In the genomic region with DNA sequence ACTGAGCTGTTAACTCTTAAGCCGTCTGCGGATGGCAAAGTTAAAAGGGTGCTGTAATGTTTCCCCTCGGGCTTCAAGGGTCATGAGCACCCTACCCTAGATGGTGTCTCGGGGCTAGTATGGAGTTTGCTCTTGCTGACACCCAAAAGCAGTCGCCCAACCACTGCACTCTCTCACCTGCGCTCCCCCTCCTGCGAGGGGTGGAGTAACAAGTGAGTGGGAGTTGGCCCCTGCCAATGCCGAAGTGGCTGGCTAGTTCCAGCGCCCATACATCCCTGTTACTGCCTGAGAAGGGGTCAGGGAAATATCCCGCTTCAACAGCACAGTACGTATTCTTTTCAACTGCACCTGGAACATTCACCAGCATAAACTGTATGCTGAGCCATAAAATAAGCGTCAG, we compare ENCODE assay signal across 15 cellular contexts. TPM values are rescaled to one million over a fixed set of nuclear protein-coding genes. Genes with fewer than 3 reads are reported as not detected.
DNase-seq lines count a peak whose midpoint lies in the region; ATAC-seq and TF ChIP-seq lines count a peak whose summit lies in the region.
"Had no signal": no experiment of that assay in that cellular context is flagged by ENCODE, and none has a peak within 500 bp of the region (broad histone marks: within the 10 kb centered on the region; RNA-seq: fewer than 3 reads in every experiment).

No MANE protein-coding gene starts in this region.

- no TSS peak for BruUV-seq in MCF 10A (replicated peaks; lab: Mats Ljungman, UMichigan)

- H3K27me3 Mint-ChIP-seq in activated naive CD8-positive, alpha-beta T cell treated with anti-CD3 and anti-CD28 coated beads, Interleukin-2, amount 10 ng/mL, durations not matched to agents 7 days and 5 days: no peaks in the 10 kb centered on the region
- no peaks in the 10 kb centered on the region for H3K27me3 Mint-ChIP-seq in activated naive CD8-positive, alpha-beta T cell treated with anti-CD3 and anti-CD28 coated beads for 36 hours
- H3K27me3 Mint-ChIP-seq in nephron progenitor cell (ENCODE audit: low read depth, poor library complexity) (peaks cover 8% of the 10 kb centered on the region), MCF 10A (ENCODE audit: insufficient read depth, unreplicated experiment) (no peaks in the 10 kb centered on the region)

- CTCF ChIA-PET in MCF 10A (lab: Yijun Ruan, JAX): no interaction called here

- peak overlapping the region; percentile 42 for H3K4me3 ChIP-seq in iPS-15b (ENCODE audit: low read depth, low read length)

- H3K36me3 ChIP-seq in iPS-15b (ENCODE audit: control insufficient read depth, insufficient read depth, low read length): no peaks in the 10 kb centered on the region

- H3K36me3 Mint-ChIP-seq in activated naive CD8-positive, alpha-beta T cell treated with anti-CD3 and anti-CD28 coated beads, Interleukin-2, amount 10 ng/mL, durations not matched to agents 7 days and 5 days: peaks cover 33% of the 10 kb centered on the region
- H3K36me3 Mint-ChIP-seq in activated naive CD8-positive, alpha-beta T cell treated with anti-CD3 and anti-CD28 coated beads for 36 hours: peaks cover 61% of the 10 kb centered on the region
- H3K36me3 Mint-ChIP-seq in nephron progenitor cell (ENCODE audit: low read depth) (peaks cover 57% of the 10 kb centered on the region), MCF 10A (ENCODE audit: insufficient read depth, unreplicated experiment) (no peaks in the 10 kb centered on the region)

- H3K27ac Mint-ChIP-seq in activated naive CD8-positive, alpha-beta T cell treated with anti-CD3 and anti-CD28 coated beads, Interleukin-2, amount 10 ng/mL, durations not matched to agents 7 days and 5 days: peak overlapping the region; percentile 62
- no peak overlapping the region for H3K27ac Mint-ChIP-seq in activated naive CD8-positive, alpha-beta T cell treated with anti-CD3 and anti-CD28 coated beads for 36 hours
- H3K27ac Mint-ChIP-seq in nephron progenitor cell (peak overlapping the region; percentile 83), MCF 10A (ENCODE audit: low read depth, unreplicated experiment) (no peak overlapping the region)
- H3K27ac Mint-ChIP-seq: CD14-positive monocyte; CD8-positive, alpha-beta T cell had no signal

- no peak overlapping the region for H3K4me3 Mint-ChIP-seq in activated naive CD8-positive, alpha-beta T cell treated with anti-CD3 and anti-CD28 coated beads, Interleukin-2, amount 10 ng/mL, durations not matched to agents 7 days and 5 days
- H3K4me3 Mint-ChIP-seq in activated naive CD8-positive, alpha-beta T cell treated with anti-CD3 and anti-CD28 coated beads for 36 hours: no peak overlapping the region
- no peak overlapping the region for H3K4me3 Mint-ChIP-seq in nephron progenitor cell
- no peak overlapping the region for H3K4me3 Mint-ChIP-seq in MCF 10A (ENCODE audit: unreplicated experiment)
- H3K4me3 Mint-ChIP-seq: CD14-positive monocyte; CD8-positive, alpha-beta T cell had no signal

- H3K4me1 ChIP-seq in iPS-15b (ENCODE audit: control insufficient read depth, insufficient read depth, low read length): peaks cover 4% of the 10 kb centered on the region

- peaks cover 9% of the 10 kb centered on the region for H3K4me1 Mint-ChIP-seq in activated naive CD8-positive, alpha-beta T cell treated with anti-CD3 and anti-CD28 coated beads, Interleukin-2, amount 10 ng/mL, durations not matched to agents 7 days and 5 days
- H3K4me1 Mint-ChIP-seq in activated naive CD8-positive, alpha-beta T cell treated with anti-CD3 and anti-CD28 coated beads for 36 hours: peaks cover 40% of the 10 kb centered on the region
- H3K4me1 Mint-ChIP-seq in nephron progenitor cell (peaks cover 19% of the 10 kb centered on the region), MCF 10A (ENCODE audit: insufficient read depth, unreplicated experiment) (no peaks in the 10 kb centered on the region)

- peak; percentile 39 to 53 for DNase-seq in SHP77 (lab: John Stamatoyannopoulos, UW)
- no peak for DNase-seq in SHP77 treated with DMSO at 0.1 percent for 48 hours (lab: John Stamatoyannopoulos, UW)
- DNase-seq in activated naive CD8-positive, alpha-beta T cell treated with anti-CD3 and anti-CD28 coated beads, Interleukin-2, amount 10 ng/mL, durations not matched to agents 7 days and 5 days: no peak
- no peak for DNase-seq in activated naive CD8-positive, alpha-beta T cell treated with anti-CD3 and anti-CD28 coated beads for 36 hours
- DNase-seq in nephron progenitor cell: no peak
- DNase-seq in NCI-H524 (lab: John Stamatoyannopoulos, UW): no peak
- DNase-seq in MCF 10A (ENCODE audit: unreplicated experiment): no peak
- DNase-seq: CD8-positive, alpha-beta T cell; COR-L47; DMS79 treated with DMSO at 0.1 percent for 48 hours; EL; GOT3 had no signal

- no peaks in the 10 kb centered on the region for H3K9me3 ChIP-seq in iPS-15b (ENCODE audit: control insufficient read depth, insufficient read depth, low read length)

- no peak for ATAC-seq in activated naive CD8-positive, alpha-beta T cell treated with anti-CD3 and anti-CD28 coated beads, Interleukin-2, amount 10 ng/mL, durations not matched to agents 7 days and 5 days (ENCODE audit: low read depth)
- ATAC-seq: CD8-positive, alpha-beta T cell; HCT116 had no signal

- POLR2A ChIA-PET in activated naive CD8-positive, alpha-beta T cell treated with anti-CD3 and anti-CD28 coated beads, Interleukin-2, amount 10 ng/mL, durations not matched to agents 7 days and 5 days (lab: Charles Lee): no interaction called here
- POLR2A ChIA-PET in MCF 10A (lab: Yijun Ruan, JAX): no interaction called here

- no peak for TF ChIP-seq CTCF in nephron progenitor cell (IDR thresholded peaks at IDR 0.05)
- TF ChIP-seq CTCF in MCF 10A (IDR thresholded peaks at IDR 0.05; ENCODE audit: unreplicated experiment): no peak

- peaks cover 11% of the 10 kb centered on the region for H3K9me3 Mint-ChIP-seq in activated naive CD8-positive, alpha-beta T cell treated with anti-CD3 and anti-CD28 coated beads, Interleukin-2, amount 10 ng/mL, durations not matched to agents 7 days and 5 days
- peaks cover 31% of the 10 kb centered on the region for H3K9me3 Mint-ChIP-seq in activated naive CD8-positive, alpha-beta T cell treated with anti-CD3 and anti-CD28 coated beads for 36 hours
- H3K9me3 Mint-ChIP-seq in nephron progenitor cell (peaks cover 51% of the 10 kb centered on the region), MCF 10A (ENCODE audit: unreplicated experiment) (peaks cover 15% of the 10 kb centered on the region)

- H3K9ac ChIP-seq in iPS-15b (ENCODE audit: low read depth, low read length): no peak overlapping the region

- H3K27me3 ChIP-seq in iPS-15b (ENCODE audit: control insufficient read depth, insufficient read depth, low read length): no peaks in the 10 kb centered on the region

- intact Hi-C loops in MCF 10A (cut with micrococcal nuclease): no loop called here

RNA-seq across cellular contexts. Expression of gene FAM117B, which starts 47.5 kb away (rescaled TPM):
- total RNA-seq in activated naive CD8-positive, alpha-beta T cell treated with anti-CD3 and anti-CD28 coated beads, Interleukin-2, amount 10 ng/mL, durations not matched to agents 7 days and 5 days: 10 to 100 TPM; 22.1 to 23.1 TPM
- total RNA-seq in activated naive CD8-positive, alpha-beta T cell treated with anti-CD3 and anti-CD28 coated beads for 36 hours: 10 to 100 TPM; 23.4 to 25.0 TPM
- total RNA-seq in MCF 10A (2022): 2.4 and 2.5 TPM in 2 replicates

Comparison
In these comparisons a context has a peak if more than half of its experiments do, and no peak if none do; other contexts are left out.
1. DNase-seq: peak in SHP77 (2 of 2); none in SHP77 treated with DMSO at 0.1 percent for 48 hours (single experiment), activated naive CD8-positive, alpha-beta T cell treated with anti-CD3 and anti-CD28 coated beads, Interleukin-2, amount 10 ng/mL, durations not matched to agents 7 days and 5 days (single experiment), activated naive CD8-positive, alpha-beta T cell treated with anti-CD3 and anti-CD28 coated beads for 36 hours (single experiment), nephron progenitor cell (single experiment), NCI-H524 (0 of 2) and MCF 10A (single experiment).
2. H3K27ac Mint-ChIP-seq: peak in activated naive CD8-positive, alpha-beta T cell treated with anti-CD3 and anti-CD28 coated beads, Interleukin-2, amount 10 ng/mL, durations not matched to agents 7 days and 5 days (single experiment) and nephron progenitor cell (single experiment); none in activated naive CD8-positive, alpha-beta T cell treated with anti-CD3 and anti-CD28 coated beads for 36 hours (single experiment) and MCF 10A (single experiment).